Comparison of ENCODE assay signal across 8 cellular contexts in genomic region chr14:105045710-105046326, GRCh38. TPM values are rescaled to one million over a fixed set of nuclear protein-coding genes. Genes with fewer than 3 reads are reported as not detected.
A peak's percentile ranks its signal among the peaks of the same experiment; 100 is the strongest.
DNase-seq lines count a peak whose midpoint lies in the region; ATAC-seq and TF ChIP-seq lines count a peak whose summit lies in the region.

No MANE protein-coding gene starts in this region.

- H3K36me3 Mint-ChIP-seq in WTC11 = no peaks in the 10 kb centered on the region

- peak; percentile 100 for TF ChIP-seq CTCF in WTC11 (IDR thresholded peaks at IDR 0.05)

- POLR2A ChIA-PET in WTC11 (lab: Charles Lee) = no interaction called here

- DNase-seq in NCI-H226 (peak; percentile 54), WTC11 (ENCODE audit: low spot score) (peak; percentile 96), brain pericyte (ENCODE audit: low read depth, low spot score) (peak; percentile 46), iris pigment epithelial cell (ENCODE audit: low read depth) (peak; percentile 60), DMS153 (lab: John Stamatoyannopoulos, UW) (no peak)
- peak; percentile 86 to 93 (median 88) for DNase-seq in stimulated activated CD4-positive, alpha-beta T cell treated with anti-CD3 and anti-CD28 coated beads, Interleukin-1b, Interleukin-23, amount 100 ng/mL, for 24 hours (ENCODE audit: low read depth in 4 of 4, low spot score in 1 of 4)

- no peaks in the 10 kb centered on the region for H3K9me3 Mint-ChIP-seq in WTC11

- H3K27ac Mint-ChIP-seq in WTC11 = no peak overlapping the region

- ATAC-seq in GM18505 (IDR thresholded peaks at IDR 0.05; ENCODE audit: unreplicated experiment) (peak; percentile 81), HG03135 (IDR thresholded peaks at IDR 0.05; ENCODE audit: unreplicated experiment) (peak; percentile 63), WTC11 (peak; percentile 92)

- no peaks in the 10 kb centered on the region for H3K4me1 Mint-ChIP-seq in WTC11

- no peak overlapping the region for H3K4me3 Mint-ChIP-seq in WTC11

- no peak for TF ChIP-seq POLR2A in GM18505 (IDR thresholded peaks at IDR 0.05; ENCODE audit: borderline replicate concordance, extremely low read depth, insufficient read depth, insufficient read length)

- H3K27me3 Mint-ChIP-seq in WTC11 (ENCODE audit: low read depth) = peaks cover 20% of the 10 kb centered on the region

- CTCF ChIA-PET in WTC11 (lab: Charles Lee) = interaction anchor here (0.5 to 5.1 kb wide), 55 partner anchors 9 to 473 kb away, joined by 3 to 56 read pairs (median 5); partner anchors contain the start of genes AHNAK2, BTBD6, CDCA4 and CLBA1

TF ChIP-seq in WTC11, 78 proteins besides CTCF, POLR2A, EP300 and RAD21:
- TF ChIP-seq ETV6 (CRISPR knock-in tag; IDR thresholded peaks at IDR 0.05) (peak; percentile 44; the same call in 1 of the 2 replicates), TEAD1 (CRISPR knock-in tag; IDR thresholded peaks at IDR 0.05) (0 out of 2 replicates have a peak, but pooled peaks have one; percentile 13), CREM (CRISPR knock-in tag; IDR thresholded peaks at IDR 0.05) (0 out of 2 replicates have a peak, but pooled peaks have one; percentile 54), GABPB1 (CRISPR knock-in tag; IDR thresholded peaks at IDR 0.05) (peak; percentile 31; the same call in 1 of the 2 replicates), MLX (CRISPR knock-in tag; IDR thresholded peaks at IDR 0.05) (0 out of 2 replicates have a peak, but pooled peaks have one; percentile 43), ZNF232 (CRISPR knock-in tag; IDR thresholded peaks at IDR 0.05) (no peak), MAX (CRISPR knock-in tag; IDR thresholded peaks at IDR 0.05) (0 out of 2 replicates have a peak, but pooled peaks have one; percentile 18), SP1 (CRISPR knock-in tag; conservative IDR thresholded peaks at IDR 0.05) (peak; percentile 72), HMGXB4 (CRISPR knock-in tag; IDR thresholded peaks at IDR 0.05) (peak; percentile 97)
- TF ChIP-seq, protein P1, sequence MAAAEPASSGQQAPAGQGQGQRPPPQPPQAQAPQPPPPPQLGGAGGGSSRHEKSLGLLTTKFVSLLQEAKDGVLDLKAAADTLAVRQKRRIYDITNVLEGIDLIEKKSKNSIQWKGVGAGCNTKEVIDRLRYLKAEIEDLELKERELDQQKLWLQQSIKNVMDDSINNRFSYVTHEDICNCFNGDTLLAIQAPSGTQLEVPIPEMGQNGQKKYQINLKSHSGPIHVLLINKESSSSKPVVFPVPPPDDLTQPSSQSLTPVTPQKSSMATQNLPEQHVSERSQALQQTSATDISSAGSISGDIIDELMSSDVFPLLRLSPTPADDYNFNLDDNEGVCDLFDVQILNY (CRISPR knock-in tag; IDR thresholded peaks at IDR 0.05) = peak; percentile 69; the same call in 1 of the 2 replicates
- TF ChIP-seq, protein P2, sequence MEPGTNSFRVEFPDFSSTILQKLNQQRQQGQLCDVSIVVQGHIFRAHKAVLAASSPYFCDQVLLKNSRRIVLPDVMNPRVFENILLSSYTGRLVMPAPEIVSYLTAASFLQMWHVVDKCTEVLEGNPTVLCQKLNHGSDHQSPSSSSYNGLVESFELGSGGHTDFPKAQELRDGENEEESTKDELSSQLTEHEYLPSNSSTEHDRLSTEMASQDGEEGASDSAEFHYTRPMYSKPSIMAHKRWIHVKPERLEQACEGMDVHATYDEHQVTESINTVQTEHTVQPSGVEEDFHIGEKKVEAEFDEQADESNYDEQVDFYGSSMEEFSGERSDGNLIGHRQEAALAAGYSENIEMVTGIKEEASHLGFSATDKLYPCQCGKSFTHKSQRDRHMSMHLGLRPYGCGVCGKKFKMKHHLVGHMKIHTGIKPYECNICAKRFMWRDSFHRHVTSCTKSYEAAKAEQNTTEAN (CRISPR knock-in tag; IDR thresholded peaks at IDR 0.05) = no peak
TF ChIP-seq in WTC11: peak in this region for 9.

RNA-seq across cellular contexts. Expression of gene GPR132, which starts 19.4 kb away (rescaled TPM):
- total RNA-seq in WTC11 (2021) = 0.09 to 0.13 TPM in 2 of 3 replicates, not detected in the other

RNA-seq across cellular contexts. Expression of gene CDCA4, which starts 24.9 kb away (rescaled TPM):
- total RNA-seq in WTC11 (2021) = 55.9 to 63.3 TPM (median 58.3 TPM) in 3 replicates
